9 cellular contexts compared by ENCODE assay signal in genomic region chr12:64674367-64674922, GRCh38.
DNase-seq lines count a peak whose midpoint lies in the region; ATAC-seq, FAIRE-seq and TF ChIP-seq lines count a peak whose summit lies in the region.
"Had no signal": no experiment of that assay in that cellular context is flagged by ENCODE, and none has a peak within 500 bp of the region (broad histone marks: within the 10 kb centered on the region; RNA-seq: fewer than 3 reads in every experiment).

No MANE protein-coding gene starts in this region.

- no peaks in the 10 kb centered on the region for H3K9me3 Mint-ChIP-seq in activated T-helper 1 cell treated with anti-CD3 and anti-CD28 coated beads, Interleukin-12 subunit alpha, Interleukin-12 subunit beta, Interleukin-2, Interleukin-4 antibody, amounts not matched to agents 30 ng/mL and 10 ng/mL and 1 ng/mL, durations not matched to agents 14 hours and 24 hours and 36 hours

- BruUV-seq in HepG2 (replicated peaks; lab: Mats Ljungman, UMichigan), result no TSS peak

- H3K4me1 ChIP-seq in HepG2 (ENCODE audit: insufficient read depth, low read length) (peaks cover 66% of the 10 kb centered on the region), uterus (peaks cover 0 to 19% of the 10 kb centered on the region in 2 donors)

- no peak overlapping the region for H3K9ac ChIP-seq in HepG2 (ENCODE audit: insufficient read depth, low read depth, low read length)

- H2AFZ ChIP-seq in HepG2 (ENCODE audit: low read length), result no peak overlapping the region
- H2AFZ ChIP-seq: PC-9 had no signal

- no peaks in the 10 kb centered on the region for H3K27me3 Mint-ChIP-seq in activated T-helper 1 cell treated with anti-CD3 and anti-CD28 coated beads, Interleukin-12 subunit alpha, Interleukin-12 subunit beta, Interleukin-2, Interleukin-4 antibody, amounts not matched to agents 30 ng/mL and 10 ng/mL and 1 ng/mL, durations not matched to agents 14 hours and 24 hours and 36 hours (ENCODE audit: insufficient read depth)

- no peak for ATAC-seq in HepG2
- ATAC-seq in HG03196 (IDR thresholded peaks at IDR 0.05; ENCODE audit: unreplicated experiment), result no peak

- H3K27ac ChIP-seq in HepG2 (ENCODE audit: extremely low read length, insufficient read depth, low read length), result no peak overlapping the region
- H3K27ac ChIP-seq in uterus, result peak overlapping the region; percentile 79 to 86

- peak overlapping the region; percentile 89 for H3K27ac Mint-ChIP-seq in activated T-helper 1 cell treated with anti-CD3 and anti-CD28 coated beads, Interleukin-12 subunit alpha, Interleukin-12 subunit beta, Interleukin-2, Interleukin-4 antibody, amounts not matched to agents 30 ng/mL and 10 ng/mL and 1 ng/mL, durations not matched to agents 14 hours and 24 hours and 36 hours

- POLR2A ChIA-PET in HepG2 (lab: Yijun Ruan, JAX), result interaction anchor here (1.7 kb wide), 1 partner anchor 65 kb away, joined by 4 read pairs; no protein-coding TSS in a partner anchor

- H3K27me3 ChIP-seq in HepG2 (ENCODE audit: control insufficient read depth in 1 of 2, insufficient read depth in 2 of 2, low read length in 2 of 2) (no peaks in the 10 kb centered on the region), uterus (no peaks in the 10 kb centered on the region)

- no peak for TF ChIP-seq RAD21 in HepG2 (CRISPR knock-in tag; IDR thresholded peaks at IDR 0.05)

- CTCF ChIA-PET in HepG2 (lab: Yijun Ruan, JAX; ENCODE audit: low intra/inter-chr PET ratio, low total read pairs), result no interaction called here

- peak; percentile 33 for DNase-seq in stimulated activated CD4-positive, alpha-beta T cell treated with anti-CD3 and anti-CD28 coated beads, Interleukin-4, amount 100 ng/mL, for 24 hours
- DNase-seq in stimulated activated CD4-positive, alpha-beta T cell treated with anti-CD3 and anti-CD28 coated beads, Interleukin-1b, Interleukin-23, amount 100 ng/mL, for 48 hours, result no peak
- peak; percentile 51 for DNase-seq in activated T-helper 1 cell treated with anti-CD3 and anti-CD28 coated beads, Interleukin-12 subunit alpha, Interleukin-12 subunit beta, Interleukin-2, Interleukin-4 antibody, amounts not matched to agents 30 ng/mL and 10 ng/mL and 1 ng/mL, durations not matched to agents 14 hours and 24 hours and 36 hours (ENCODE audit: low spot score)
- DNase-seq in HepG2 (ENCODE audit: low spot score) (no peak), uterus (no peak), H54 (ENCODE audit: insufficient read length, low spot score) (no peak), NCI-H345 (lab: John Stamatoyannopoulos, UW) (no peak)
- DNase-seq: PC-9 had no signal

- intact Hi-C loops in activated T-helper 1 cell treated with anti-CD3 and anti-CD28 coated beads, Interleukin-12 subunit alpha, Interleukin-12 subunit beta, Interleukin-2, Interleukin-4 antibody, amounts not matched to agents 30 ng/mL and 10 ng/mL and 1 ng/mL, durations not matched to agents 14 hours and 24 hours and 36 hours (cut with micrococcal nuclease), result loop anchor here (10.0 kb wide), 1 partner anchor 500 kb away; no protein-coding TSS in a partner anchor
- intact Hi-C loops in HepG2 (cut with micrococcal nuclease; ENCODE audit: unreplicated experiment), result no loop called here
- intact Hi-C loops in uterus (cut with DNase I; ENCODE audit: low total_unique reads), result no loop called here

- no peak overlapping the region for H3K4me2 ChIP-seq in HepG2 (ENCODE audit: low read depth, low read length)

- H3K9me3 ChIP-seq in HepG2 (ENCODE audit: low read length), result no peaks in the 10 kb centered on the region
- no peaks in the 10 kb centered on the region for H3K9me3 ChIP-seq in uterus

- H3K4me3 ChIP-seq in HepG2 (replicated peaks in 1 of 3; ENCODE audit: insufficient read depth in 1 of 3, low read depth in 2 of 3, low read length in 3 of 3) (no peak overlapping the region), uterus (no peak overlapping the region)
- H3K4me3 ChIP-seq: PC-9 had no signal

- peaks cover 3% of the 10 kb centered on the region; the same call in 1 of the 2 replicates for H4K20me1 ChIP-seq in HepG2 (ENCODE audit: insufficient read depth, low read length)

- H3K36me3 ChIP-seq in HepG2 (replicated peaks in 1 of 2; ENCODE audit: control insufficient read depth in 1 of 2, insufficient read depth in 2 of 2, low read length in 2 of 2) (no peaks in the 10 kb centered on the region), uterus (no peaks in the 10 kb centered on the region)

- H3K36me3 Mint-ChIP-seq in activated T-helper 1 cell treated with anti-CD3 and anti-CD28 coated beads, Interleukin-12 subunit alpha, Interleukin-12 subunit beta, Interleukin-2, Interleukin-4 antibody, amounts not matched to agents 30 ng/mL and 10 ng/mL and 1 ng/mL, durations not matched to agents 14 hours and 24 hours and 36 hours (ENCODE audit: low read depth), result peaks cover 2% of the 10 kb centered on the region

- H3K4me1 Mint-ChIP-seq in activated T-helper 1 cell treated with anti-CD3 and anti-CD28 coated beads, Interleukin-12 subunit alpha, Interleukin-12 subunit beta, Interleukin-2, Interleukin-4 antibody, amounts not matched to agents 30 ng/mL and 10 ng/mL and 1 ng/mL, durations not matched to agents 14 hours and 24 hours and 36 hours (ENCODE audit: low read depth), result peaks cover 81% of the 10 kb centered on the region

- TF ChIP-seq CTCF in HepG2 (CRISPR knock-in tag; IDR thresholded peaks at IDR 0.05), result no peak
- TF ChIP-seq CTCF in uterus (IDR thresholded peaks at IDR 0.05), result no peak

- no peak for TF ChIP-seq EP300 in HepG2 (IDR thresholded peaks at IDR 0.05; ENCODE audit: low read depth in 2 of 2, low read length in 2 of 2)
- no peak for TF ChIP-seq EP300 in HepG2 (CRISPR knock-in tag; IDR thresholded peaks at IDR 0.05; ENCODE audit: borderline replicate concordance)

- H3K79me2 ChIP-seq in HepG2 (ENCODE audit: insufficient read depth, low read length), result peaks cover 17% of the 10 kb centered on the region

- in situ Hi-C loops in HepG2 (cut with HindIII; ENCODE audit: extremely low pct_ligation_motif_present, low pct_unique_long_range_greater_than_20kb), result no loop called here

- H3K4me3 Mint-ChIP-seq in activated T-helper 1 cell treated with anti-CD3 and anti-CD28 coated beads, Interleukin-12 subunit alpha, Interleukin-12 subunit beta, Interleukin-2, Interleukin-4 antibody, amounts not matched to agents 30 ng/mL and 10 ng/mL and 1 ng/mL, durations not matched to agents 14 hours and 24 hours and 36 hours, result peak overlapping the region; percentile 56

- whole genome bisulfite sequencing in HepG2 (ENCODE audit: low lambda C conversion rate), result 96% methylated on average over 10 of the region's 10 CpGs

- no peak for TF ChIP-seq POLR2A in HepG2 (IDR thresholded peaks at IDR 0.05; ENCODE audit: insufficient read depth in 1 of 2, low read depth in 2 of 2, low read length in 2 of 2)
- no peak for TF ChIP-seq POLR2A in uterus (IDR thresholded peaks at IDR 0.05)
- no peak for TF ChIP-seq POLR2A in H54 (IDR thresholded peaks at IDR 0.05; ENCODE audit: low read depth, low read length)

- FAIRE-seq in HepG2 (lab: Jason Lieb, UNC) (no peak), H54 (lab: Jason Lieb, UNC) (no peak)

TF ChIP-seq in HepG2, 621 proteins besides CTCF, POLR2A, EP300 and RAD21:
- TF ChIP-seq, protein P1, sequence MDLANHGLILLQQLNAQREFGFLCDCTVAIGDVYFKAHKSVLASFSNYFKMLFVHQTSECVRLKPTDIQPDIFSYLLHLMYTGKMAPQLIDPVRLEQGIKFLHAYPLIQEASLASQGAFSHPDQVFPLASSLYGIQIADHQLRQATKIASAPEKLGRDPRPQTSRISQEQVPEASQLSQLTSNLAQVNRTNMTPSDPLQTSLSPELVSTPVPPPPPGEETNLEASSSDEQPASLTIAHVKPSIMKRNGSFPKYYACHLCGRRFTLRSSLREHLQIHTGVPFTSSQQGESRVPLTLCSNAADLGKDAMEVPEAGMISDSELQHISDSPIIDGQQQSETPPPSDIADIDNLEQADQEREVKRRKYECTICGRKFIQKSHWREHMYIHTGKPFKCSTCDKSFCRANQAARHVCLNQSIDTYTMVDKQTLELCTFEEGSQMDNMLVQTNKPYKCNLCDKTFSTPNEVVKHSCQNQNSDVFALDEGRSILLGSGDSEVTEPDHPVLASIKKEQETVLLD (CRISPR knock-in tag; IDR thresholded peaks at IDR 0.05; ENCODE audit: low read depth), result no peak
- TF ChIP-seq, protein P2, sequence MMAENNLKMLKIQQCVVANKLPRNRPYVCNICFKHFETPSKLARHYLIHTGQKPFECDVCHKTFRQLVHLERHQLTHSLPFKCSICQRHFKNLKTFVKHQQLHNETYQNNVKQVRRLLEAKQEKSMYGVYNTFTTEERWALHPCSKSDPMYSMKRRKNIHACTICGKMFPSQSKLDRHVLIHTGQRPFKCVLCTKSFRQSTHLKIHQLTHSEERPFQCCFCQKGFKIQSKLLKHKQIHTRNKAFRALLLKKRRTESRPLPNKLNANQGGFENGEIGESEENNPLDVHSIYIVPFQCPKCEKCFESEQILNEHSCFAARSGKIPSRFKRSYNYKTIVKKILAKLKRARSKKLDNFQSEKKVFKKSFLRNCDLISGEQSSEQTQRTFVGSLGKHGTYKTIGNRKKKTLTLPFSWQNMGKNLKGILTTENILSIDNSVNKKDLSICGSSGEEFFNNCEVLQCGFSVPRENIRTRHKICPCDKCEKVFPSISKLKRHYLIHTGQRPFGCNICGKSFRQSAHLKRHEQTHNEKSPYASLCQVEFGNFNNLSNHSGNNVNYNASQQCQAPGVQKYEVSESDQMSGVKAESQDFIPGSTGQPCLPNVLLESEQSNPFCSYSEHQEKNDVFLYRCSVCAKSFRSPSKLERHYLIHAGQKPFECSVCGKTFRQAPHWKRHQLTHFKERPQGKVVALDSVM (CRISPR knock-in tag; IDR thresholded peaks at IDR 0.05), result peak; percentile 68; the same call in 1 of the 2 replicates

Comparison
In these comparisons a context has a peak if more than half of its experiments do, and no peak if none do; other contexts are left out.
1. DNase-seq: peak in stimulated activated CD4-positive, alpha-beta T cell treated with anti-CD3 and anti-CD28 coated beads, Interleukin-4, amount 100 ng/mL, for 24 hours (single experiment) and activated T-helper 1 cell treated with anti-CD3 and anti-CD28 coated beads, Interleukin-12 subunit alpha, Interleukin-12 subunit beta, Interleukin-2, Interleukin-4 antibody, amounts not matched to agents 30 ng/mL and 10 ng/mL and 1 ng/mL, durations not matched to agents 14 hours and 24 hours and 36 hours (single experiment); none in stimulated activated CD4-positive, alpha-beta T cell treated with anti-CD3 and anti-CD28 coated beads, Interleukin-1b, Interleukin-23, amount 100 ng/mL, for 48 hours (single experiment), HepG2 (single experiment), uterus (0 of 2), H54 (single experiment) and NCI-H345 (single experiment).